Comparison of ENCODE assay signal across 1 cellular context in genomic region chr15:40751745-40752144, GRCh38.
TF ChIP-seq lines count a peak whose summit lies in the region.

No MANE protein-coding gene starts in this region.

TF ChIP-seq in K562, 482 proteins besides CTCF, POLR2A, EP300 and RAD21 (continued from another document):
- TF ChIP-seq, protein P1, sequence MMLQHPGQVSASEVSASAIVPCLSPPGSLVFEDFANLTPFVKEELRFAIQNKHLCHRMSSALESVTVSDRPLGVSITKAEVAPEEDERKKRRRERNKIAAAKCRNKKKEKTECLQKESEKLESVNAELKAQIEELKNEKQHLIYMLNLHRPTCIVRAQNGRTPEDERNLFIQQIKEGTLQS (IDR thresholded peaks at IDR 0.05) = peak; percentile 52; the same call in 1 of the 2 replicates
- TF ChIP-seq, protein P1 (CRISPR knock-in tag; conservative IDR thresholded peaks at IDR 0.05) = no peak
- TF ChIP-seq FIP1L1 (IDR thresholded peaks at IDR 0.05; ENCODE audit: low read depth, low read length, poor library complexity, severe bottlenecking) (no peak), SMAD3 (CRISPR knock-in tag; conservative IDR thresholded peaks at IDR 0.05) (no peak), ZNF518B (CRISPR knock-in tag; IDR thresholded peaks at IDR 0.05) (no peak), CBFA2T3 (IDR thresholded peaks at IDR 0.05) (peak; percentile 79), POLR3G (IDR thresholded peaks at IDR 0.05; ENCODE audit: extremely low read depth, insufficient read length, insufficient replicate concordance) (no peak), ARID1B (IDR thresholded peaks at IDR 0.05) (peak; percentile 86), LCOR (CRISPR knock-in tag; IDR thresholded peaks at IDR 0.05) (peak; percentile 40; the same call in 1 of the 2 replicates), CREM (IDR thresholded peaks at IDR 0.05; ENCODE audit: low read depth) (peak; percentile 12; the same call in 1 of the 2 replicates), MTA2 (IDR thresholded peaks at IDR 0.05; ENCODE audit: low read depth) (0 out of 2 replicates have a peak, but pooled peaks have one; percentile 32), JUN (IDR thresholded peaks at IDR 0.05; ENCODE audit: borderline replicate concordance, low read depth, low read length) (no peak), JUN (CRISPR knock-in tag; IDR thresholded peaks at IDR 0.05; ENCODE audit: borderline replicate concordance) (peak; percentile 51; the same call in 1 of the 2 replicates), RBFOX2 (IDR thresholded peaks at IDR 0.05; ENCODE audit: low read depth, low read length) (peak; percentile 33; the same call in 1 of the 2 replicates), ILF3 (IDR thresholded peaks at IDR 0.05; ENCODE audit: borderline replicate concordance) (no peak), MTA3 (IDR thresholded peaks at IDR 0.05; ENCODE audit: borderline replicate concordance) (0 out of 2 replicates have a peak, but pooled peaks have one; percentile 41), KDM2B (CRISPR knock-in tag; IDR thresholded peaks at IDR 0.05) (no peak), CEBPG (CRISPR knock-in tag; IDR thresholded peaks at IDR 0.05) (no peak), CEBPG (tag; conservative IDR thresholded peaks at IDR 0.05 in 1 of 2, IDR thresholded peaks at IDR 0.05 in 1 of 2) (no peak), TAF9B (IDR thresholded peaks at IDR 0.05; ENCODE audit: partially characterized antibody) (no peak), ELK3 (CRISPR knock-in tag; IDR thresholded peaks at IDR 0.05) (no peak), ZNF124 (CRISPR knock-in tag; IDR thresholded peaks at IDR 0.05) (no peak), NR2F6 (CRISPR knock-in tag; IDR thresholded peaks at IDR 0.05) (no peak), HNRNPL (IDR thresholded peaks at IDR 0.05; ENCODE audit: low read depth, low read length) (no peak), ARID2 (IDR thresholded peaks at IDR 0.05) (no peak), USF2 (CRISPR knock-in tag; IDR thresholded peaks at IDR 0.05) (no peak), MYNN (IDR thresholded peaks at IDR 0.05) (0 out of 2 replicates have a peak, but pooled peaks have one; percentile 21), MYNN (CRISPR knock-in tag; IDR thresholded peaks at IDR 0.05) (no peak), NFE2L1 (tag; IDR thresholded peaks at IDR 0.05; ENCODE audit: borderline replicate concordance, low read depth) (no peak)
- TF ChIP-seq, protein P2, sequence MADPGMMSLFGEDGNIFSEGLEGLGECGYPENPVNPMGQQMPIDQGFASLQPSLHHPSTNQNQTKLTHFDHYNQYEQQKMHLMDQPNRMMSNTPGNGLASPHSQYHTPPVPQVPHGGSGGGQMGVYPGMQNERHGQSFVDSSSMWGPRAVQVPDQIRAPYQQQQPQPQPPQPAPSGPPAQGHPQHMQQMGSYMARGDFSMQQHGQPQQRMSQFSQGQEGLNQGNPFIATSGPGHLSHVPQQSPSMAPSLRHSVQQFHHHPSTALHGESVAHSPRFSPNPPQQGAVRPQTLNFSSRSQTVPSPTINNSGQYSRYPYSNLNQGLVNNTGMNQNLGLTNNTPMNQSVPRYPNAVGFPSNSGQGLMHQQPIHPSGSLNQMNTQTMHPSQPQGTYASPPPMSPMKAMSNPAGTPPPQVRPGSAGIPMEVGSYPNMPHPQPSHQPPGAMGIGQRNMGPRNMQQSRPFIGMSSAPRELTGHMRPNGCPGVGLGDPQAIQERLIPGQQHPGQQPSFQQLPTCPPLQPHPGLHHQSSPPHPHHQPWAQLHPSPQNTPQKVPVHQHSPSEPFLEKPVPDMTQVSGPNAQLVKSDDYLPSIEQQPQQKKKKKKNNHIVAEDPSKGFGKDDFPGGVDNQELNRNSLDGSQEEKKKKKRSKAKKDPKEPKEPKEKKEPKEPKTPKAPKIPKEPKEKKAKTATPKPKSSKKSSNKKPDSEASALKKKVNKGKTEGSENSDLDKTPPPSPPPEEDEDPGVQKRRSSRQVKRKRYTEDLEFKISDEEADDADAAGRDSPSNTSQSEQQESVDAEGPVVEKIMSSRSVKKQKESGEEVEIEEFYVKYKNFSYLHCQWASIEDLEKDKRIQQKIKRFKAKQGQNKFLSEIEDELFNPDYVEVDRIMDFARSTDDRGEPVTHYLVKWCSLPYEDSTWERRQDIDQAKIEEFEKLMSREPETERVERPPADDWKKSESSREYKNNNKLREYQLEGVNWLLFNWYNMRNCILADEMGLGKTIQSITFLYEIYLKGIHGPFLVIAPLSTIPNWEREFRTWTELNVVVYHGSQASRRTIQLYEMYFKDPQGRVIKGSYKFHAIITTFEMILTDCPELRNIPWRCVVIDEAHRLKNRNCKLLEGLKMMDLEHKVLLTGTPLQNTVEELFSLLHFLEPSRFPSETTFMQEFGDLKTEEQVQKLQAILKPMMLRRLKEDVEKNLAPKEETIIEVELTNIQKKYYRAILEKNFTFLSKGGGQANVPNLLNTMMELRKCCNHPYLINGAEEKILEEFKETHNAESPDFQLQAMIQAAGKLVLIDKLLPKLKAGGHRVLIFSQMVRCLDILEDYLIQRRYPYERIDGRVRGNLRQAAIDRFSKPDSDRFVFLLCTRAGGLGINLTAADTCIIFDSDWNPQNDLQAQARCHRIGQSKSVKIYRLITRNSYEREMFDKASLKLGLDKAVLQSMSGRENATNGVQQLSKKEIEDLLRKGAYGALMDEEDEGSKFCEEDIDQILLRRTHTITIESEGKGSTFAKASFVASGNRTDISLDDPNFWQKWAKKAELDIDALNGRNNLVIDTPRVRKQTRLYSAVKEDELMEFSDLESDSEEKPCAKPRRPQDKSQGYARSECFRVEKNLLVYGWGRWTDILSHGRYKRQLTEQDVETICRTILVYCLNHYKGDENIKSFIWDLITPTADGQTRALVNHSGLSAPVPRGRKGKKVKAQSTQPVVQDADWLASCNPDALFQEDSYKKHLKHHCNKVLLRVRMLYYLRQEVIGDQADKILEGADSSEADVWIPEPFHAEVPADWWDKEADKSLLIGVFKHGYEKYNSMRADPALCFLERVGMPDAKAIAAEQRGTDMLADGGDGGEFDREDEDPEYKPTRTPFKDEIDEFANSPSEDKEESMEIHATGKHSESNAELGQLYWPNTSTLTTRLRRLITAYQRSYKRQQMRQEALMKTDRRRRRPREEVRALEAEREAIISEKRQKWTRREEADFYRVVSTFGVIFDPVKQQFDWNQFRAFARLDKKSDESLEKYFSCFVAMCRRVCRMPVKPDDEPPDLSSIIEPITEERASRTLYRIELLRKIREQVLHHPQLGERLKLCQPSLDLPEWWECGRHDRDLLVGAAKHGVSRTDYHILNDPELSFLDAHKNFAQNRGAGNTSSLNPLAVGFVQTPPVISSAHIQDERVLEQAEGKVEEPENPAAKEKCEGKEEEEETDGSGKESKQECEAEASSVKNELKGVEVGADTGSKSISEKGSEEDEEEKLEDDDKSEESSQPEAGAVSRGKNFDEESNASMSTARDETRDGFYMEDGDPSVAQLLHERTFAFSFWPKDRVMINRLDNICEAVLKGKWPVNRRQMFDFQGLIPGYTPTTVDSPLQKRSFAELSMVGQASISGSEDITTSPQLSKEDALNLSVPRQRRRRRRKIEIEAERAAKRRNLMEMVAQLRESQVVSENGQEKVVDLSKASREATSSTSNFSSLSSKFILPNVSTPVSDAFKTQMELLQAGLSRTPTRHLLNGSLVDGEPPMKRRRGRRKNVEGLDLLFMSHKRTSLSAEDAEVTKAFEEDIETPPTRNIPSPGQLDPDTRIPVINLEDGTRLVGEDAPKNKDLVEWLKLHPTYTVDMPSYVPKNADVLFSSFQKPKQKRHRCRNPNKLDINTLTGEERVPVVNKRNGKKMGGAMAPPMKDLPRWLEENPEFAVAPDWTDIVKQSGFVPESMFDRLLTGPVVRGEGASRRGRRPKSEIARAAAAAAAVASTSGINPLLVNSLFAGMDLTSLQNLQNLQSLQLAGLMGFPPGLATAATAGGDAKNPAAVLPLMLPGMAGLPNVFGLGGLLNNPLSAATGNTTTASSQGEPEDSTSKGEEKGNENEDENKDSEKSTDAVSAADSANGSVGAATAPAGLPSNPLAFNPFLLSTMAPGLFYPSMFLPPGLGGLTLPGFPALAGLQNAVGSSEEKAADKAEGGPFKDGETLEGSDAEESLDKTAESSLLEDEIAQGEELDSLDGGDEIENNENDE (IDR thresholded peaks at IDR 0.05; ENCODE audit: low read depth, low read length) = no peak
TF ChIP-seq in K562: peak in this region for 47.
